15 cellular contexts compared by ENCODE assay signal in genomic region chr17:2904135-2904534, GRCh38.
DNase-seq lines count a peak whose midpoint lies in the region; ATAC-seq and TF ChIP-seq lines count a peak whose summit lies in the region.
"Had no signal": no experiment of that assay in that cellular context is flagged by ENCODE, and none has a peak within 500 bp of the region (broad histone marks: within the 10 kb centered on the region; RNA-seq: fewer than 3 reads in every experiment).

No MANE protein-coding gene starts in this region.

- no peak overlapping the region for H2AFZ ChIP-seq in GM23338
- H2AFZ ChIP-seq in SK-N-SH (ENCODE audit: low read depth): no peak overlapping the region

- no peak overlapping the region for H3K4me3 ChIP-seq in GM23338
- no peak overlapping the region for H3K4me3 ChIP-seq in SK-N-SH (ENCODE audit: low read depth in 2 of 2, low read length in 1 of 2)
- H3K4me3 ChIP-seq in right cardiac atrium (ENCODE audit: low read length): no peak overlapping the region
- H3K4me3 ChIP-seq in tibial nerve: no peak overlapping the region
- H3K4me3 ChIP-seq: adrenal gland, esophagus muscularis mucosa, SJCRH30, suprapubic skin had no signal

- intact Hi-C loops in right cardiac atrium (cut with DNase I): loop anchor here in 1 of 4 donors (10.0 kb wide), 1 partner anchor 49 kb away; no protein-coding TSS in a partner anchor

- no peaks in the 10 kb centered on the region for H3K9me3 ChIP-seq in SK-N-SH
- no peaks in the 10 kb centered on the region for H3K9me3 ChIP-seq in right cardiac atrium (ENCODE audit: control insufficient read depth, low read length)
- no peaks in the 10 kb centered on the region for H3K9me3 ChIP-seq in tibial nerve
- H3K9me3 ChIP-seq: adrenal gland, SJCRH30, suprapubic skin had no signal

- H3F3A ChIP-seq in GM23338 (replicated peaks; ENCODE audit: low read depth) (no peaks in the 10 kb centered on the region; the same call in 1 of the 2 replicates), SK-N-SH (replicated peaks; ENCODE audit: insufficient read depth) (no peaks in the 10 kb centered on the region)

- TF ChIP-seq EP300 in SK-N-SH (IDR thresholded peaks at IDR 0.05; ENCODE audit: borderline replicate concordance in 1 of 2, low read depth in 1 of 2, low read length in 1 of 2) (peak in 1 of 2 experiments; percentile 62; a peak in 1 of 4 replicates), tibial nerve (IDR thresholded peaks at IDR 0.05) (no peak)

- H3K9me3 Mint-ChIP-seq in GM23338: peaks cover 4% of the 10 kb centered on the region; the same call in 2 of the 3 replicates

- H3K4me1 ChIP-seq in GM23338 (ENCODE audit: insufficient read depth): peaks cover 12% of the 10 kb centered on the region; the same call in 1 of the 2 replicates
- H3K4me1 ChIP-seq in SK-N-SH (ENCODE audit: control insufficient read depth in 1 of 2, insufficient read depth in 2 of 2, low read depth in 1 of 2, low read length in 1 of 2): peaks cover 0 to 80% of the 10 kb centered on the region in 2 experiments; a peak in 1 of 4 replicates
- peaks cover 7% of the 10 kb centered on the region for H3K4me1 ChIP-seq in right cardiac atrium (ENCODE audit: control insufficient read depth, insufficient read depth, low read length)
- no peaks in the 10 kb centered on the region for H3K4me1 ChIP-seq in tibial nerve
- H3K4me1 ChIP-seq: adrenal gland, SJCRH30 had no signal

- H3K36me3 ChIP-seq in GM23338 (ENCODE audit: insufficient read depth) (no peaks in the 10 kb centered on the region), SK-N-SH (replicated peaks in 1 of 2; ENCODE audit: control insufficient read depth in 1 of 2, insufficient read depth in 2 of 2, low read length in 1 of 2) (no peaks in the 10 kb centered on the region), tibial nerve (peaks cover 0 to 9% (median 0%) of the 10 kb centered on the region in 3 donors)
- H3K36me3 ChIP-seq: adrenal gland, esophagus muscularis mucosa, SJCRH30, suprapubic skin had no signal

- H3K27ac ChIP-seq in GM23338 (ENCODE audit: low read depth) (no peak overlapping the region), SK-N-SH (ENCODE audit: low read depth in 2 of 2, low read length in 1 of 2) (peak overlapping the region in 1 of 2 experiments; percentile 97; a peak in 2 of 4 replicates), right cardiac atrium (ENCODE audit: low read length) (peak overlapping the region; percentile 88), tibial nerve (no peak overlapping the region)
- H3K27ac ChIP-seq: esophagus muscularis mucosa, SJCRH30, suprapubic skin had no signal

- H3K9ac ChIP-seq in SK-N-SH: no peak overlapping the region

- H3K4me3 Mint-ChIP-seq in GM23338: no peak overlapping the region
- H3K4me3 Mint-ChIP-seq: activated CD4-positive, alpha-beta memory T cell treated with anti-CD3 and anti-CD28 coated beads, Interleukin-2, amount 10 ng/mL, durations not matched to agents 7 days and 5 days; mesothelial cell of epicardium had no signal

- H3K27ac Mint-ChIP-seq in GM23338: no peak overlapping the region; the same call in 1 of the 2 replicates
- H3K27ac Mint-ChIP-seq: activated CD4-positive, alpha-beta memory T cell treated with anti-CD3 and anti-CD28 coated beads, Interleukin-2, amount 10 ng/mL, durations not matched to agents 7 days and 5 days; mesothelial cell of epicardium had no signal

- H3K9me2 ChIP-seq in GM23338 (ENCODE audit: insufficient read depth) (no peaks in the 10 kb centered on the region), SK-N-SH (no peaks in the 10 kb centered on the region)

- ATAC-seq in GM23338 (peak; percentile 52), right cardiac atrium (peak; percentile 70 to 76), GM21360 (IDR thresholded peaks at IDR 0.05; ENCODE audit: unreplicated experiment) (no peak), GM19467 (IDR thresholded peaks at IDR 0.05; ENCODE audit: unreplicated experiment) (no peak)

- 39% methylated on average over 11 of the region's 16 CpGs for WGBS in SK-N-SH (ENCODE audit: low lambda C conversion rate)
- WGBS in right cardiac atrium: 25% methylated on average over 16 of the region's 16 CpGs
- 20 to 30% methylated on average over 16 of the region's 16 CpGs for WGBS in tibial nerve, 2 donors

- peaks cover 17% of the 10 kb centered on the region for H3K27me3 Mint-ChIP-seq in GM23338 (ENCODE audit: insufficient read depth, low read depth, poor library complexity)
- H3K27me3 Mint-ChIP-seq: activated CD4-positive, alpha-beta memory T cell treated with anti-CD3 and anti-CD28 coated beads, Interleukin-2, amount 10 ng/mL, durations not matched to agents 7 days and 5 days had no signal

- H3K4me1 Mint-ChIP-seq in GM23338: peaks cover 31% of the 10 kb centered on the region

- TF ChIP-seq CTCF in GM23338 (conservative IDR thresholded peaks at IDR 0.05; ENCODE audit: low read depth in 2 of 2): no peak
- TF ChIP-seq CTCF in SK-N-SH (IDR thresholded peaks at IDR 0.05): no peak
- no peak for TF ChIP-seq CTCF in tibial nerve (IDR thresholded peaks at IDR 0.05)

- POLR2A ChIA-PET in SK-N-SH (lab: Yijun Ruan, JAX): interaction anchor here (0.9 to 6.3 kb wide), 4 partner anchors 12 to 55 kb away, joined by 3 to 69 read pairs (median 24); no protein-coding TSS in a partner anchor

- no peak; the same call in 1 of the 2 replicates for TF ChIP-seq RAD21 in SK-N-SH (IDR thresholded peaks at IDR 0.05; ENCODE audit: low read length)

- TF ChIP-seq POLR2A in tibial nerve (IDR thresholded peaks at IDR 0.05): no peak

- CTCF ChIA-PET in SK-N-SH (lab: Yijun Ruan, JAX): interaction anchor here (0.9 to 17.6 kb wide), 5 partner anchors 25 to 57 kb away, joined by 3 to 177 read pairs (median 8); no protein-coding TSS in a partner anchor

- H3K79me2 ChIP-seq in GM23338 (replicated peaks; ENCODE audit: insufficient read depth) (peaks cover 79% of the 10 kb centered on the region), SK-N-SH (ENCODE audit: insufficient read depth) (peaks cover 37% of the 10 kb centered on the region; the same call in 1 of the 2 replicates)

- peak; percentile 72 for DNase-seq in GM23338 (ENCODE audit: low spot score)
- peak; percentile 78 for DNase-seq in SK-N-SH
- DNase-seq in right cardiac atrium: peak; percentile 69 to 88 (median 84)
- peak; percentile 7 for DNase-seq in putamen (ENCODE audit: low spot score)
- no peak for DNase-seq in NOMO-1 treated with dmso at 0.1 percent for 144 hours (lab: John Stamatoyannopoulos, UW; ENCODE audit: unreplicated experiment)
- no peak for DNase-seq in tibial nerve (ENCODE audit: low spot score in 2 of 2)
- DNase-seq: activated CD4-positive, alpha-beta memory T cell treated with anti-CD3 and anti-CD28 coated beads, Interleukin-2, amount 10 ng/mL, durations not matched to agents 7 days and 5 days; Kasumi-1; SJCRH30 had no signal

- H3K36me3 Mint-ChIP-seq in GM23338 (ENCODE audit: low read depth): peaks cover 37% of the 10 kb centered on the region
- H3K36me3 Mint-ChIP-seq: mesothelial cell of epicardium had no signal

- H3K27me3 ChIP-seq in GM23338 (ENCODE audit: insufficient read depth) (no peaks in the 10 kb centered on the region), SK-N-SH (ENCODE audit: insufficient read depth) (no peaks in the 10 kb centered on the region), right cardiac atrium (ENCODE audit: control insufficient read depth, insufficient read depth) (no peaks in the 10 kb centered on the region), tibial nerve (no peaks in the 10 kb centered on the region)
- H3K27me3 ChIP-seq: adrenal gland, esophagus muscularis mucosa, SJCRH30, suprapubic skin had no signal

- H4K20me1 ChIP-seq in GM23338 (replicated peaks; ENCODE audit: insufficient read depth) (peaks cover 47% of the 10 kb centered on the region), SK-N-SH (ENCODE audit: insufficient read depth) (peaks cover 10% of the 10 kb centered on the region; the same call in 1 of the 2 replicates)

- H3K4me2 ChIP-seq in GM23338: no peak overlapping the region
- no peak overlapping the region for H3K4me2 ChIP-seq in SK-N-SH

TF ChIP-seq in SK-N-SH, 30 proteins besides CTCF, POLR2A, EP300 and RAD21:
- TF ChIP-seq RFX5 (IDR thresholded peaks at IDR 0.05; ENCODE audit: low read length): no peak
- TF ChIP-seq FOXJ3 (CRISPR knock-in tag; IDR thresholded peaks at IDR 0.05): peak; percentile 65; the same call in 1 of the 2 replicates
- peak; percentile 81 for TF ChIP-seq MXI1 (IDR thresholded peaks at IDR 0.05; ENCODE audit: low read depth, low read length)
- TF ChIP-seq RCOR1 (IDR thresholded peaks at IDR 0.05; ENCODE audit: low read length): peak; percentile 57; the same call in 1 of the 2 replicates

Comparison
In these comparisons a context has a peak if more than half of its experiments do, and no peak if none do; other contexts are left out.
1. ATAC-seq: peak in GM23338 (single experiment) and right cardiac atrium (2 of 2); none in GM21360 (single experiment) and GM19467 (single experiment).
2. DNase-seq: peak in GM23338 (single experiment), SK-N-SH (single experiment), right cardiac atrium (3 of 3) and putamen (single experiment); none in NOMO-1 treated with dmso at 0.1 percent for 144 hours (single experiment) and tibial nerve (0 of 2).